Comparison of ENCODE assay signal across 1 cellular context in genomic region chr12:67648306-67649164, GRCh38.
TF ChIP-seq lines count a peak whose summit lies in the region.

DYRK2 (plus strand) TSS chr12:67648745; CDS start chr12:67649134, 389 bp downstream.

TF ChIP-seq in HCT116, 20 proteins besides CTCF, POLR2A, EP300 and RAD21 (continued from another document):
- TF ChIP-seq ZFX (IDR thresholded peaks at IDR 0.05) (no peak), EZH2 (IDR thresholded peaks at IDR 0.05) (no peak)
